Comparison of ENCODE assay signal across 12 cellular contexts in genomic region chr1:207891148-207891547, GRCh38. TPM values are rescaled to one million over a fixed set of nuclear protein-coding genes. Genes with fewer than 3 reads are reported as not detected.
DNase-seq lines count a peak whose midpoint lies in the region; ATAC-seq, FAIRE-seq and TF ChIP-seq lines count a peak whose summit lies in the region.
"Had no signal": no experiment of that assay in that cellular context is flagged by ENCODE, and none has a peak within 500 bp of the region (broad histone marks: within the 10 kb centered on the region; RNA-seq: fewer than 3 reads in every experiment).

No MANE protein-coding gene starts in this region.

- H3K9ac ChIP-seq in endothelial cell of umbilical vein (replicated peaks; ENCODE audit: extremely low read depth, insufficient read depth, low read length), result peak overlapping the region; percentile 78

- no peaks in the 10 kb centered on the region for H3K27me3 ChIP-seq in right atrium auricular region
- H3K27me3 ChIP-seq in endothelial cell of umbilical vein (ENCODE audit: control insufficient read depth in 2 of 2, insufficient read depth in 2 of 2, low read length in 2 of 2), result no peaks in the 10 kb centered on the region
- no peaks in the 10 kb centered on the region for H3K27me3 ChIP-seq in psoas muscle (ENCODE audit: insufficient read depth in 3 of 3, low read length in 2 of 3)
- peaks cover 1% of the 10 kb centered on the region for H3K27me3 ChIP-seq in H7 (ENCODE audit: control insufficient read depth, insufficient read depth, low read length)

- no peaks in the 10 kb centered on the region for H3K9me3 ChIP-seq in right atrium auricular region
- H3K9me3 ChIP-seq in endothelial cell of umbilical vein (replicated peaks; ENCODE audit: control insufficient read depth, insufficient read depth, low read length), result no peaks in the 10 kb centered on the region
- no peaks in the 10 kb centered on the region for H3K9me3 ChIP-seq in psoas muscle

- H3K4me3 ChIP-seq in right atrium auricular region, result no peak overlapping the region
- H3K4me3 ChIP-seq in endothelial cell of umbilical vein (replicated peaks in 1 of 3; ENCODE audit: insufficient read depth in 1 of 3, low read depth in 1 of 3, low read length in 3 of 3), result no peak overlapping the region
- H3K4me3 ChIP-seq in psoas muscle, result no peak overlapping the region
- no peak overlapping the region for H3K4me3 ChIP-seq in H7 (ENCODE audit: insufficient read depth, low read depth, low read length)

- H3K27ac ChIP-seq in right atrium auricular region (peak overlapping the region; percentile 68 to 73), endothelial cell of umbilical vein (ENCODE audit: insufficient read depth, low read depth, low read length) (peak overlapping the region; percentile 97), psoas muscle (peak overlapping the region; percentile 72)

- CTCF ChIA-PET in endothelial cell of umbilical vein (lab: Charles Lee), result interaction anchor here (1.1 to 12.1 kb wide), 3 partner anchors 18 to 72 kb away, joined by 3 to 301 read pairs (median 5); no protein-coding TSS in a partner anchor

- ATAC-seq in left ventricle myocardium superior (no peak), psoas muscle (peak in 1 of 4 donors; percentile 6)
- ATAC-seq: activated CD8-positive, alpha-beta T cell treated with anti-CD3 and anti-CD28 coated beads for 36 hours had no signal

- no peaks in the 10 kb centered on the region for H3K9me1 ChIP-seq in endothelial cell of umbilical vein (replicated peaks; ENCODE audit: control insufficient read depth, extremely low read depth, insufficient read depth, low read length)

- TF ChIP-seq POLR2A in endothelial cell of umbilical vein (IDR thresholded peaks at IDR 0.05; ENCODE audit: low read depth, low read length), result no peak

- no peaks in the 10 kb centered on the region for H4K20me1 ChIP-seq in endothelial cell of umbilical vein (replicated peaks; ENCODE audit: control insufficient read depth, extremely low read depth, insufficient read depth, low read length)

- dilution Hi-C loops in endothelial cell of umbilical vein (cut with MboI; ENCODE audit: extremely low pct_ligation_motif_present, low sequenced_read_pairs), result no loop called here

- no peaks in the 10 kb centered on the region for H3K79me2 ChIP-seq in endothelial cell of umbilical vein (ENCODE audit: control insufficient read depth, insufficient read depth, low read length)

- peak overlapping the region; percentile 60 for H3K4me2 ChIP-seq in endothelial cell of umbilical vein (ENCODE audit: insufficient read depth, low read length)

- peak; percentile 55 for FAIRE-seq in endothelial cell of umbilical vein (lab: Jason Lieb, UNC)

- intact Hi-C loops in left ventricle myocardium superior (cut with micrococcal nuclease) (no loop called here), endothelial cell of umbilical vein (cut with micrococcal nuclease) (no loop called here), psoas muscle (cut with DNase I) (loop anchor here in 1 of 2 donors (10.0 kb wide), 1 partner anchor 354 kb away; the partner anchor contains the start of gene PLXNA2)

- TF ChIP-seq CTCF in right atrium auricular region (IDR thresholded peaks at IDR 0.05) (no peak), endothelial cell of umbilical vein (IDR thresholded peaks at IDR 0.05; ENCODE audit: extremely low read depth in 1 of 2, insufficient read depth in 1 of 2, low read depth in 1 of 2, low read length in 2 of 2) (no peak), psoas muscle (IDR thresholded peaks at IDR 0.05) (no peak)

- no peak for DNase-seq in right atrium auricular region (ENCODE audit: low spot score)
- no peak for DNase-seq in left ventricle myocardium superior
- peak; percentile 66 for DNase-seq in endothelial cell of umbilical vein (ENCODE audit: low read depth, low spot score)
- no peak for DNase-seq in psoas muscle
- DNase-seq in NCI-H1092 (lab: John Stamatoyannopoulos, UW), result no peak
- DNase-seq in H7, result no peak
- DNase-seq in T-helper 9 cell, result no peak
- DNase-seq in DMS53 (lab: John Stamatoyannopoulos, UW), result no peak
- DNase-seq: activated CD8-positive, alpha-beta T cell treated with anti-CD3 and anti-CD28 coated beads for 36 hours; NCI-H1417 treated with DMSO at 0.1 percent for 48 hours; retina had no signal

- peaks cover 0 to 71% of the 10 kb centered on the region in 2 donors for H3K4me1 ChIP-seq in right atrium auricular region
- peaks cover 59% of the 10 kb centered on the region for H3K4me1 ChIP-seq in endothelial cell of umbilical vein (ENCODE audit: control insufficient read depth, extremely low read depth, insufficient read depth, low read length)
- H3K4me1 ChIP-seq in psoas muscle, result peaks cover 39% of the 10 kb centered on the region

- POLR2A ChIA-PET in endothelial cell of umbilical vein (lab: Charles Lee), result interaction anchor here (1.0 kb wide), 1 partner anchor 66 kb away, joined by 3 read pairs; no protein-coding TSS in a partner anchor

- H2AFZ ChIP-seq in endothelial cell of umbilical vein (ENCODE audit: low read depth, low read length), result no peak overlapping the region

- no TSS peak for BruUV-seq in endothelial cell of umbilical vein (replicated peaks; lab: Mats Ljungman, UMichigan)

- H3K36me3 ChIP-seq in right atrium auricular region (peaks cover 7% of the 10 kb centered on the region), endothelial cell of umbilical vein (ENCODE audit: control insufficient read depth in 2 of 2, extremely low read depth in 1 of 2, insufficient read depth in 2 of 2, low read length in 2 of 2) (peaks cover 0 to 4% of the 10 kb centered on the region in 2 experiments), psoas muscle (ENCODE audit: insufficient read depth in 1 of 2, low read depth in 1 of 2) (no peaks in the 10 kb centered on the region), H7 (replicated peaks; ENCODE audit: control insufficient read depth, insufficient read depth, low read length) (no peaks in the 10 kb centered on the region)

- WGBS in psoas muscle, 3 donors, result 64 to 78% (median 75%) methylated on average over 6 of the region's 6 CpGs

TF ChIP-seq in endothelial cell of umbilical vein, 7 proteins besides CTCF, POLR2A, EP300 and RAD21:
- TF ChIP-seq JUN (IDR thresholded peaks at IDR 0.05; ENCODE audit: borderline replicate concordance, insufficient read depth, insufficient read length, low read depth) (peak; percentile 64), EZH2 (IDR thresholded peaks at IDR 0.05; ENCODE audit: borderline replicate concordance, low read depth, low read length, severe bottlenecking) (no peak), FOS (IDR thresholded peaks at IDR 0.05; ENCODE audit: borderline replicate concordance, insufficient read depth, low read length) (peak; percentile 19)

RNA-seq across cellular contexts. Expression of gene CD34, which starts 19.8 kb away (rescaled TPM):
- total RNA-seq in right atrium auricular region, result 10 to 100 TPM; 76.7 to 76.8 TPM
- 72.1 TPM for total RNA-seq in left ventricle myocardium superior
- 115 and 174 TPM in 2 replicates for total RNA-seq in endothelial cell of umbilical vein
- 102 and 136 TPM in 2 replicates for polyA plus RNA-seq in endothelial cell of umbilical vein
- 39.5 and 65.4 TPM in 2 replicates for polyA plus RNA-seq in endothelial cell of umbilical vein (2011; cell fraction: cytosol; rRNA removed)
- 32.2 and 55.6 TPM in 2 replicates for polyA plus RNA-seq in endothelial cell of umbilical vein (2011; cell fraction: nucleus; rRNA removed)
- 16.9 and 23.7 TPM in 2 replicates for polyA plus RNA-seq in endothelial cell of umbilical vein (2012)
- polyA minus RNA-seq in endothelial cell of umbilical vein, result 87.5 and 111 TPM in 2 replicates
- not detected for polyA minus RNA-seq in endothelial cell of umbilical vein (2011; cell fraction: cytosol; rRNA and poly(A)+ RNA removed)
- 19.8 and 20.0 TPM in 2 replicates for polyA minus RNA-seq in endothelial cell of umbilical vein (2011; cell fraction: nucleus; rRNA and poly(A)+ RNA removed)
- total RNA-seq in psoas muscle, result 10 to 100 TPM; 15.7 to 61.1 (median 20.9) TPM
- 10 to 100 TPM; 14.4 to 25.0 (median 21.1) TPM for polyA plus RNA-seq in psoas muscle
- total RNA-seq in H7 (2014; rRNA removed; shearing (Covaris generic)), result not detected in 2 replicates
- total RNA-seq: NCI-H460 had no signal

Comparison
In these comparisons a context has a peak if more than half of its experiments do, and no peak if none do; other contexts are left out.
1. RNA of gene CD34, which starts 19.8 kb away (total RNA-seq): 115 to 174 TPM in endothelial cell of umbilical vein, 76.7 to 76.8 TPM in right atrium auricular region, 72.1 TPM in left ventricle myocardium superior (single experiment) and 15.7 to 61.1 TPM in psoas muscle; not detected in H7; every median in the first group is over 10 times any median in the second.
2. Peak in every context shown above with its lines, with median percentiles within 50 percentile points of each other: H3K27ac ChIP-seq.